8 cellular contexts compared by ENCODE assay signal in genomic region chrX:69093960-69094935, GRCh38.
DNase-seq lines count a peak whose midpoint lies in the region; ATAC-seq and TF ChIP-seq lines count a peak whose summit lies in the region.

No MANE protein-coding gene starts in this region.

- H3K27me3 ChIP-seq in A673 (replicated peaks; ENCODE audit: insufficient read depth, low read depth, low read length, poor library complexity) = no peaks in the 10 kb centered on the region
- no peaks in the 10 kb centered on the region for H3K27me3 ChIP-seq in SJCRH30

- no peaks in the 10 kb centered on the region for H3K36me3 ChIP-seq in A673 (ENCODE audit: insufficient read depth, low read length, poor library complexity, severe bottlenecking)
- no peaks in the 10 kb centered on the region for H3K36me3 ChIP-seq in SJCRH30

- H3K4me1 ChIP-seq in A673 (ENCODE audit: insufficient read depth, low read length, poor library complexity, severe bottlenecking) (no peaks in the 10 kb centered on the region), SJCRH30 (peaks cover 14% of the 10 kb centered on the region)

- ATAC-seq in left colon = peak; percentile 52
- no peak for ATAC-seq in HG02840 (IDR thresholded peaks at IDR 0.05; ENCODE audit: low FRiP score, unreplicated experiment)

- intact Hi-C loops in A673 (cut with micrococcal nuclease; ENCODE audit: unreplicated experiment) (loop anchor here (5.0 kb wide), 2 partner anchors 128 to 193 kb away; no protein-coding TSS in a partner anchor), left colon (cut with DNase I, micrococcal nuclease) (no loop called here)

- no TSS peak for BruUV-seq in A673 (replicated peaks; lab: Mats Ljungman, UMichigan)

- peak; percentile 81 for DNase-seq in A673 (ENCODE audit: low spot score)
- peak; percentile 62 for DNase-seq in GM10248 (ENCODE audit: extremely low spot score)
- peak; percentile 63 for DNase-seq in HT-29 (ENCODE audit: low spot score)
- peak; percentile 49 to 75 for DNase-seq in SJCRH30
- DNase-seq in cardiac fibroblast (ENCODE audit: low read depth in 2 of 2) = peak; percentile 68 to 72
- DNase-seq in left colon = peak in 1 of 2 donors; percentile 41
- DNase-seq in substantia nigra (lab: John Stamatoyannopoulos, UW) = peak in 36 of 49 donors; percentile 0 to 51 (median 11)

- H3K4me3 ChIP-seq in A673 (ENCODE audit: low read depth, low read length, poor library complexity, severe bottlenecking) (no peak overlapping the region), SJCRH30 (no peak overlapping the region), cardiac fibroblast (replicated peaks in 1 of 2; ENCODE audit: low read depth in 2 of 2, low read length in 2 of 2) (no peak overlapping the region)

- CTCF ChIA-PET in A673 (lab: Charles Lee) (interaction anchor here (1.0 to 1.3 kb wide), 4 partner anchors 13 to 293 kb away, joined by 3 to 7 read pairs (median 5); no protein-coding TSS in a partner anchor), GM10248 (lab: Yijun Ruan, JAX) (interaction anchor here (0.6 to 2.3 kb wide), 14 partner anchors 9 to 292 kb away, joined by 3 to 9 read pairs (median 4); partner anchors contain the start of genes EFNB1 and PJA1)

- no peaks in the 10 kb centered on the region for H3K9me3 ChIP-seq in A673 (ENCODE audit: low read depth, low read length, poor library complexity, severe bottlenecking)
- H3K9me3 ChIP-seq in SJCRH30 (replicated peaks) = no peaks in the 10 kb centered on the region

- no peak overlapping the region for H3K27ac ChIP-seq in A673 (ENCODE audit: low read depth, low read length, poor library complexity, severe bottlenecking)
- H3K27ac ChIP-seq in SJCRH30 = no peak overlapping the region; the same call in 1 of the 2 replicates
- no peak overlapping the region for H3K27ac ChIP-seq in substantia nigra (ENCODE audit: low read depth, low read length, poor library complexity, severe bottlenecking)

- POLR2A ChIA-PET in A673 (lab: Charles Lee; ENCODE audit: low non-redundant PET) (no interaction called here), GM10248 (lab: Yijun Ruan, JAX) (no interaction called here)

- TF ChIP-seq CTCF in A673 (conservative IDR thresholded peaks at IDR 0.05; ENCODE audit: low read depth, low read length) = peak; percentile 79
- peak; percentile 44 for TF ChIP-seq CTCF in GM10248 (IDR thresholded peaks at IDR 0.05; ENCODE audit: control extremely low read depth, extremely low read depth, low read depth, missing control alignments)
- peak; percentile 40 for TF ChIP-seq CTCF in cardiac fibroblast (IDR thresholded peaks at IDR 0.05; ENCODE audit: low read depth, low read length)
